Comparison of ENCODE assay signal across 8 cellular contexts in genomic region chr13:112688560-112689497, GRCh38. TPM values are rescaled to one million over a fixed set of nuclear protein-coding genes. Genes with fewer than 3 reads are reported as not detected.
A peak's percentile ranks its signal among the peaks of the same experiment; 100 is the strongest.
DNase-seq lines count a peak whose midpoint lies in the region; ATAC-seq and TF ChIP-seq lines count a peak whose summit lies in the region.

No MANE protein-coding gene starts in this region.

- WGBS in lung, 2 donors, result 23 to 24% methylated on average over 22 of the region's 22 CpGs

- H3K4me3 ChIP-seq in cardiac fibroblast (replicated peaks in 1 of 2; ENCODE audit: low read depth in 2 of 2, low read length in 2 of 2), result peak overlapping the region; percentile 64 to 72
- H3K4me3 ChIP-seq in lung, result peak overlapping the region; percentile 84

- DNase-seq in AML-193 (lab: John Stamatoyannopoulos, UW), result peak; percentile 90 to 95
- peak; percentile 18 for DNase-seq in T-helper 9 cell
- peak in 1 of 2 donors; percentile 12 for DNase-seq in cardiac fibroblast (ENCODE audit: low read depth in 2 of 2)
- peak; percentile 90 for DNase-seq in lung (ENCODE audit: low spot score)
- peak; percentile 43 to 53 for DNase-seq in stimulated activated CD8-positive, alpha-beta memory T cell treated with anti-CD3 and anti-CD28 coated beads, Interleukin-2, amount 100 ng/mL, for 48 hours (ENCODE audit: low read depth in 2 of 2)

- H3K27ac ChIP-seq in lung (ENCODE audit: low read depth in 1 of 2, low read length in 1 of 2), result peak overlapping the region; percentile 91 to 99

- peak; percentile 12 for ATAC-seq in HG02973 (IDR thresholded peaks at IDR 0.05; ENCODE audit: unreplicated experiment)
- peak; percentile 22 for ATAC-seq in lung (ENCODE audit: insufficient read depth, low FRiP score)
- no peak for ATAC-seq in GM21825 (IDR thresholded peaks at IDR 0.05; ENCODE audit: unreplicated experiment)
- no peak for ATAC-seq in HG02571 (IDR thresholded peaks at IDR 0.05; ENCODE audit: unreplicated experiment)

- TF ChIP-seq CTCF in cardiac fibroblast (IDR thresholded peaks at IDR 0.05; ENCODE audit: low read depth, low read length) (no peak), lung (IDR thresholded peaks at IDR 0.05; ENCODE audit: control extremely low read depth, extremely low read depth) (no peak)

- H3K36me3 ChIP-seq in lung (ENCODE audit: control insufficient read depth in 2 of 2, insufficient read depth in 2 of 2, low read length in 2 of 2), result no peaks in the 10 kb centered on the region

- H3K9me3 ChIP-seq in lung (ENCODE audit: control insufficient read depth in 2 of 2, insufficient read depth in 1 of 2, low read length in 1 of 2), result no peaks in the 10 kb centered on the region

- H3K27me3 ChIP-seq in lung (ENCODE audit: control insufficient read depth, insufficient read depth), result no peaks in the 10 kb centered on the region

- H3K4me1 ChIP-seq in lung (ENCODE audit: control insufficient read depth in 2 of 2, insufficient read depth in 2 of 2, low read length in 2 of 2), result peaks cover 11 to 14% of the 10 kb centered on the region in 2 donors

RNA-seq across cellular contexts. Expression of gene ATP11A, which starts 1.0 kb away (rescaled TPM):
- 100 to 1,000 TPM; 262 to 317 TPM for total RNA-seq in lung
- polyA plus RNA-seq in lung, result 10 to 100 TPM; 46.3 to 62.9 TPM

Comparison
In these comparisons a context has a peak if more than half of its experiments do, and no peak if none do; other contexts are left out.
1. ATAC-seq: peak in HG02973 (single experiment) and lung (single experiment); none in GM21825 (single experiment) and HG02571 (single experiment).